31 cellular contexts compared by ENCODE assay signal in the genomic region with DNA sequence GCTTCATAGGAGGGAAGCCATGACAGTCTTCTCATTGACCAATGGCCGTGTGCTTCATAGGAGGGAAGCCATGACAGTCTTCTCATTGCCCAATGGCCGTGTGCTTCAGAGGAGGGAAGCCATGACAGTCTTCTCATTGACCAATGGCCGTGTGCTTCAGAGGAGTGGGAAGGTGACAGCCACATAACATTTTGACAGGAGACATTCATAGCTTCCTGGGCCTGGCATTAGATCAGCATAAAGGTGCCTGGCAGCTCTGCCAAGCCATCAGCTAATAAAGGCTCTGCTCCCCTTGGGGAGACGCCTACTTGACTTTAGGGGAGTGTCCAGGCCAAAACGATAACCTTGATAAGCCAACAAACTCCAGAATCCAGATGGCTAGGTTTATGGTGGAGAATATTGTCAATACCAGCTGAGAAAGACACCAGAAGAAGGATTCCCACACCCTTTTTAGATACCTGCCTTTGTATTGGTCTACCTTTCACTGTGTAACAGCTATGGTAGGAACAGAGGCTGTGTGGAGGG.
"Had no signal": no experiment of that assay in that cellular context is flagged by ENCODE, and none has a peak within 500 bp of the region (broad histone marks: within the 10 kb centered on the region; RNA-seq: fewer than 3 reads in every experiment).

No MANE protein-coding gene starts in this region.

- ATAC-seq: activated CD8-positive, alpha-beta T cell treated with anti-CD3 and anti-CD28 coated beads, Interleukin-2, amount 10 ng/mL, durations not matched to agents 7 days and 5 days; activated naive CD8-positive, alpha-beta T cell treated with anti-CD3 and anti-CD28 coated beads, Interleukin-2, amount 50 U/mL, for 24 hours; activated T-cell treated with anti-CD3 and anti-CD28 coated beads, Interleukin-2, amount 50 U/mL, for 4 hours; Panc1 had no signal

- H3K36me3 Mint-ChIP-seq: activated naive CD8-positive, alpha-beta T cell had no signal

- H3K27ac ChIP-seq: KMS-11, SJSA1 had no signal

- H3K27me3 Mint-ChIP-seq: activated CD4-positive, alpha-beta T cell treated with anti-CD3 and anti-CD28 coated beads, Interleukin-2, amount 10 ng/mL, durations not matched to agents 24 days and 14 days had no signal

- H3K4me3 Mint-ChIP-seq: activated CD4-positive, alpha-beta T cell treated with anti-CD3 and anti-CD28 coated beads, Interleukin-2, amount 10 ng/mL, durations not matched to agents 24 days and 14 days; activated CD8-positive, alpha-beta T cell treated with anti-CD3 and anti-CD28 coated beads, Interleukin-2, amount 10 ng/mL, durations not matched to agents 7 days and 5 days; activated naive CD4-positive, alpha-beta T cell treated with anti-CD3 and anti-CD28 coated beads for 36 hours; activated naive CD8-positive, alpha-beta T cell; activated naive CD8-positive, alpha-beta T cell treated with anti-CD3 and anti-CD28 coated beads, Interleukin-2, amount 50 U/mL, for 24 hours; activated T-cell treated with anti-CD3 and anti-CD28 coated beads, Interleukin-2, amount 50 U/mL, for 4 hours; activated T-helper 1 cell treated with anti-CD3 and anti-CD28 coated beads, Interleukin-12 subunit alpha, Interleukin-12 subunit beta, Interleukin-2, Interleukin-4 antibody, amounts not matched to agents 30 ng/mL and 10 ng/mL and 1 ng/mL, durations not matched to agents 14 hours and 24 hours and 36 hours; brain; central memory CD8-positive, alpha-beta T cell; T-helper 1 cell treated with Interleukin-12 subunit alpha and Interleukin-12 subunit beta and Interleukin-4 antibody, amounts not matched to agents 30 μg/mL and 1 μg/mL, for 36 hours; T-helper 2 cell treated with Interferon-gamma antibody and Interleukin-4, amounts not matched to agents 5 μg/mL and 100 μg/mL, for 36 hours had no signal

- H3K27ac Mint-ChIP-seq: activated CD4-positive, alpha-beta T cell treated with anti-CD3 and anti-CD28 coated beads, Interleukin-2, amount 10 ng/mL, durations not matched to agents 24 days and 14 days; activated CD8-positive, alpha-beta T cell treated with anti-CD3 and anti-CD28 coated beads, Interleukin-2, amount 10 ng/mL, durations not matched to agents 7 days and 5 days; activated naive CD4-positive, alpha-beta T cell treated with anti-CD3 and anti-CD28 coated beads for 36 hours; activated naive CD8-positive, alpha-beta T cell; activated naive CD8-positive, alpha-beta T cell treated with anti-CD3 and anti-CD28 coated beads, Interleukin-2, amount 50 U/mL, for 24 hours; activated T-helper 1 cell treated with anti-CD3 and anti-CD28 coated beads, Interleukin-12 subunit alpha, Interleukin-12 subunit beta, Interleukin-2, Interleukin-4 antibody, amounts not matched to agents 30 ng/mL and 10 ng/mL and 1 ng/mL, durations not matched to agents 14 hours and 24 hours and 36 hours; brain; T-helper 1 cell treated with Interleukin-12 subunit alpha and Interleukin-12 subunit beta and Interleukin-4 antibody, amounts not matched to agents 30 μg/mL and 1 μg/mL, for 36 hours; T-helper 2 cell treated with Interferon-gamma antibody and Interleukin-4, amounts not matched to agents 5 μg/mL and 100 μg/mL, for 36 hours had no signal

- DNase-seq: activated CD4-positive, alpha-beta T cell treated with anti-CD3 and anti-CD28 coated beads, Interleukin-2, amount 10 ng/mL, durations not matched to agents 24 days and 14 days; activated CD4-positive, alpha-beta T cell treated with anti-CD3 and anti-CD28 coated beads, Interleukin-2, amount 50 U/mL, for 4 hours; activated CD8-positive, alpha-beta T cell treated with anti-CD3 and anti-CD28 coated beads, Interleukin-2, amount 10 ng/mL, durations not matched to agents 7 days and 5 days; activated gamma-delta T cell treated with Interleukin-2 at 50 U/mL for 16 hours; activated naive CD4-positive, alpha-beta T cell treated with anti-CD3 and anti-CD28 coated beads for 36 hours; activated naive CD8-positive, alpha-beta T cell treated with anti-CD3 and anti-CD28 coated beads, Interleukin-2, amount 50 U/mL, for 24 hours; activated T-cell treated with anti-CD3 and anti-CD28 coated beads, Interleukin-2, amount 50 U/mL, for 4 hours; anterior cingulate cortex; MG63; NCI-H1105; NCI-H1417 treated with DMSO at 0.1 percent for 48 hours; NCI-H187 treated with DMSO at 0.1 percent for 48 hours; NCI-H2081; NCI-H2171 treated with DMSO at 0.1 percent for 48 hours; NCI-H2227 treated with DMSO at 0.1 percent for 48 hours; NCI-H446; NCI-H510A treated with DMSO at 0.1 percent for 48 hours; NCI-H526 treated with DMSO at 0.1 percent for 48 hours; NCI-H774; SHP77 treated with DMSO at 0.1 percent for 48 hours; SK-N-SH had no signal

- H3K4me1 Mint-ChIP-seq: activated CD4-positive, alpha-beta T cell treated with anti-CD3 and anti-CD28 coated beads, Interleukin-2, amount 10 ng/mL, durations not matched to agents 24 days and 14 days; activated naive CD8-positive, alpha-beta T cell treated with anti-CD3 and anti-CD28 coated beads, Interleukin-2, amount 50 U/mL, for 24 hours; central memory CD8-positive, alpha-beta T cell had no signal

- H3K9me3 ChIP-seq: MG63, SK-N-SH had no signal

- H3K4me3 ChIP-seq: MG63, SJSA1 had no signal

- H3K27me3 ChIP-seq: MG63, SJSA1 had no signal

- FAIRE-seq: TTC549 had no signal

- H3K9me3 Mint-ChIP-seq: activated naive CD4-positive, alpha-beta T cell treated with anti-CD3 and anti-CD28 coated beads for 36 hours; activated naive CD8-positive, alpha-beta T cell treated with anti-CD3 and anti-CD28 coated beads, Interleukin-2, amount 50 U/mL, for 24 hours; activated T-cell treated with anti-CD3 and anti-CD28 coated beads, Interleukin-2, amount 50 U/mL, for 4 hours; central memory CD8-positive, alpha-beta T cell; T-helper 1 cell treated with Interleukin-12 subunit alpha and Interleukin-12 subunit beta and Interleukin-4 antibody, amounts not matched to agents 30 μg/mL and 1 μg/mL, for 36 hours; T-helper 2 cell treated with Interferon-gamma antibody and Interleukin-4, amounts not matched to agents 5 μg/mL and 100 μg/mL, for 36 hours had no signal

- H3K4me1 ChIP-seq: SJSA1 had no signal

- H3K36me3 ChIP-seq: MG63 had no signal
